ENCODE assay signal across 8 cellular contexts in the genomic region with DNA sequence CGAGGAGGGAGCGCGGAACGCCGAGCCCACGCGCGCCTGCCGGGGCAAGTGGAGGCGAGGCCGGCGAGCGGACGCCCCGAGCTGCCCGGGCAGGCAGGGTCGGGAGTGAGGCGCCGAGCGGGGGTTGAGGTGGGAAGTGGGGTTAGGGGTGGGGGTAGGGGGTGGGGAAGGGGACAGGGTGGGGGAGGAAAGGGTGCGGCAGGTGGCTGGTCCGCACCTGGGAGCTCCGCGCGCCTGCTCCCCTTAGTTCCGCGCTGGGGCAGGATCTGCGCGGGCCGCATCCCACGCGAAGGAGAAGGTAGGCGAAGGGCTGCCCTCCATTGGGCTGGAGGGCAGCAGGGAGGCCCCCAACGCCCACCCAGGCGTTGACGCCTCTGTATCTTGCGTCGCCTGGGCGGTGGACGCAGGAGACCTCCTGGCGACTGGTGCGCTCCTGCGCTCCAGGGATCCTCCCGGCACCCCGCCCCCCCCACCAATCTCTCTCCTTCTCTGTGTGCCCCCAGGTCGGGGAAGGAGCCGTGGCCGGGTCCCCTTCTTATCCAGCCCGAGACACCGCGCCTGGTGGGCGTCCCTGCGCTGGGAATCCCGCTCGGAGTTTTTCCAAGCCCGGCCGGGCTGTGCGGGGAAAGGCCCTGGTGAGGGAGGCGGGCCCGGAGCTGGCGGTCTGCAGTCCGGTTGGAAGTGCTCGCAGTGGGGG. TPM values are rescaled to one million over a fixed set of nuclear protein-coding genes. Genes with fewer than 3 reads are reported as not detected.
DNase-seq lines count a peak whose midpoint lies in the region; ATAC-seq and TF ChIP-seq lines count a peak whose summit lies in the region.

No MANE protein-coding gene starts in this region.

- no peak for ATAC-seq in effector memory CD8-positive, alpha-beta T cell (replicated peaks)
- ATAC-seq in body of pancreas (no peak), left colon (no peak), GM21717 (IDR thresholded peaks at IDR 0.05; ENCODE audit: unreplicated experiment) (no peak)

- no peak overlapping the region for H3K4ac ChIP-seq in neuronal stem cell (ENCODE audit: low read length)

- no peak overlapping the region for H3K27ac Mint-ChIP-seq in Caco-2 (ENCODE audit: unreplicated experiment)
- peak overlapping the region; percentile 83 to 90 for H3K27ac Mint-ChIP-seq in effector memory CD8-positive, alpha-beta T cell

- peaks cover 33% of the 10 kb centered on the region for H3K4me1 ChIP-seq in Caco-2
- H3K4me1 ChIP-seq in OCI-LY1 (ENCODE audit: insufficient read depth, low read length, severe bottlenecking): peaks cover 65% of the 10 kb centered on the region
- peaks cover 10 to 13% of the 10 kb centered on the region in 2 donors for H3K4me1 ChIP-seq in neuronal stem cell (ENCODE audit: control insufficient read depth in 2 of 2, insufficient read depth in 1 of 2, low read depth in 1 of 2, low read length in 2 of 2)
- peaks cover 54% of the 10 kb centered on the region for H3K4me1 ChIP-seq in body of pancreas

- H3K4me3 Mint-ChIP-seq in Caco-2 (ENCODE audit: unreplicated experiment): peak overlapping the region; percentile 63
- peak overlapping the region; percentile 90 for H3K4me3 Mint-ChIP-seq in effector memory CD8-positive, alpha-beta T cell

- H3K79me1 ChIP-seq in neuronal stem cell (ENCODE audit: low read depth, low read length): no peaks in the 10 kb centered on the region

- H3K36me3 Mint-ChIP-seq in Caco-2 (ENCODE audit: insufficient read depth, unreplicated experiment): no peaks in the 10 kb centered on the region
- H3K36me3 Mint-ChIP-seq in effector memory CD8-positive, alpha-beta T cell (ENCODE audit: insufficient read depth): peaks cover 34% of the 10 kb centered on the region

- H3K4me2 ChIP-seq in OCI-LY1 (ENCODE audit: low read length) (peak overlapping the region; percentile 37; the same call in 1 of the 2 replicates), neuronal stem cell (ENCODE audit: insufficient read depth, low read length, poor library complexity, severe bottlenecking) (peak overlapping the region; percentile 57)

- no CpG with 5 or more reads among the region's 63 CpGs for WGBS in neuronal stem cell (ENCODE audit: extremely low coverage in 2 of 2, insufficient read length in 2 of 2, insufficient replicate concordance in 1 of 2), 2 donors
- 0% methylated on average over 7 to 53 of the region's 63 CpGs for WGBS in body of pancreas, 2 donors

- intact Hi-C loops in Caco-2 (cut with micrococcal nuclease; ENCODE audit: unreplicated experiment) (no loop called here), body of pancreas (cut with DNase I) (no loop called here), left colon (cut with DNase I, micrococcal nuclease) (no loop called here)

- no peaks in the 10 kb centered on the region for H3K9me3 Mint-ChIP-seq in Caco-2 (ENCODE audit: unreplicated experiment)
- H3K9me3 Mint-ChIP-seq in effector memory CD8-positive, alpha-beta T cell: no peaks in the 10 kb centered on the region

- peak overlapping the region; percentile 89 for H3K23ac ChIP-seq in neuronal stem cell (ENCODE audit: low read depth, low read length, poor library complexity)

- peaks cover 27% of the 10 kb centered on the region for H3K27me3 Mint-ChIP-seq in Caco-2 (ENCODE audit: insufficient read depth, unreplicated experiment)
- no peaks in the 10 kb centered on the region for H3K27me3 Mint-ChIP-seq in effector memory CD8-positive, alpha-beta T cell

- H2BK12ac ChIP-seq in neuronal stem cell (ENCODE audit: low read length): no peak overlapping the region

- no peak overlapping the region for H4K8ac ChIP-seq in neuronal stem cell (ENCODE audit: low read depth, low read length)

- TF ChIP-seq CTCF in Caco-2 (IDR thresholded peaks at IDR 0.05; ENCODE audit: insufficient read depth in 1 of 2, low read depth in 1 of 2, low read length in 1 of 2, severe bottlenecking in 1 of 2, unreplicated experiment in 1 of 2) (no peak), OCI-LY1 (IDR thresholded peaks at IDR 0.05; ENCODE audit: low read length) (no peak), body of pancreas (IDR thresholded peaks at IDR 0.05) (no peak)

- H3K9me3 ChIP-seq in Caco-2 (0 out of 2 replicates have a peak, but pooled peaks cover 3% of the 10 kb centered on the region), OCI-LY1 (ENCODE audit: low read length) (no peaks in the 10 kb centered on the region), neuronal stem cell (replicated peaks in 1 of 2; ENCODE audit: control insufficient read depth in 2 of 2, insufficient read depth in 1 of 2, low read depth in 1 of 2, low read length in 2 of 2) (no peaks in the 10 kb centered on the region), body of pancreas (no peaks in the 10 kb centered on the region)

- no peak overlapping the region for H2AK5ac ChIP-seq in neuronal stem cell (ENCODE audit: low read depth, low read length)

- no peak overlapping the region for H2BK120ac ChIP-seq in neuronal stem cell (ENCODE audit: low read depth, low read length)

- H2BK5ac ChIP-seq in neuronal stem cell (ENCODE audit: low read length): no peak overlapping the region

- H2BK15ac ChIP-seq in neuronal stem cell (ENCODE audit: low read length): no peak overlapping the region

- peaks cover 9% of the 10 kb centered on the region for H3K4me1 Mint-ChIP-seq in Caco-2 (ENCODE audit: low read depth, unreplicated experiment)
- H3K4me1 Mint-ChIP-seq in effector memory CD8-positive, alpha-beta T cell (ENCODE audit: low read depth in 2 of 2): peaks cover 27 to 34% of the 10 kb centered on the region in 2 donors

- H4K20me1 ChIP-seq in OCI-LY1 (ENCODE audit: insufficient read depth, low read length): no peaks in the 10 kb centered on the region

- peak overlapping the region; percentile 48 for H3K18ac ChIP-seq in neuronal stem cell (ENCODE audit: low read length)

- H3K4me3 ChIP-seq in Caco-2 (ENCODE audit: low read depth, low read length) (peak overlapping the region; percentile 30), OCI-LY1 (ENCODE audit: low read depth, low read length, poor library complexity, severe bottlenecking) (peak overlapping the region; percentile 22), neuronal stem cell (ENCODE audit: low read length in 2 of 2) (no peak overlapping the region), body of pancreas (no peak overlapping the region)

- TF ChIP-seq POLR2A in body of pancreas (IDR thresholded peaks at IDR 0.05): no peak

- no peaks in the 10 kb centered on the region for H3K36me3 ChIP-seq in Caco-2 (ENCODE audit: control insufficient read depth, insufficient read depth, low read length)
- peaks cover 50% of the 10 kb centered on the region for H3K36me3 ChIP-seq in OCI-LY1 (ENCODE audit: insufficient read depth, low read length)
- H3K36me3 ChIP-seq in neuronal stem cell (replicated peaks in 1 of 2; ENCODE audit: control insufficient read depth in 2 of 2, insufficient read depth in 2 of 2, low read length in 2 of 2): no peaks in the 10 kb centered on the region
- no peaks in the 10 kb centered on the region for H3K36me3 ChIP-seq in body of pancreas (replicated peaks in 1 of 2; ENCODE audit: insufficient read depth in 1 of 2, low read depth in 2 of 2)

- H2AFZ ChIP-seq in OCI-LY1 (ENCODE audit: low read length) (no peak overlapping the region), neuronal stem cell (ENCODE audit: low read length) (peak overlapping the region; percentile 76)

- DNase-seq in Caco-2: no peak
- no peak for DNase-seq in effector memory CD8-positive, alpha-beta T cell
- no peak for DNase-seq in neuronal stem cell (ENCODE audit: low spot score)
- DNase-seq in body of pancreas: no peak
- DNase-seq in left colon: no peak
- no peak for DNase-seq in stimulated activated CD4-positive, alpha-beta T cell treated with anti-CD3 and anti-CD28 coated beads, Interleukin-2, amount 100 ng/mL, for 48 hours

- H3K79me2 ChIP-seq in OCI-LY1 (ENCODE audit: insufficient read depth, low read length): no peaks in the 10 kb centered on the region

- H3K9me2 ChIP-seq in OCI-LY1 (ENCODE audit: low read depth, low read length): no peaks in the 10 kb centered on the region

- CTCF ChIA-PET in Caco-2 (lab: Charles Lee): interaction anchor here (1.1 kb wide), 1 partner anchor 24 kb away, joined by 4 read pairs; no protein-coding TSS in a partner anchor

- H3K9ac ChIP-seq in OCI-LY1 (ENCODE audit: low read length): no peak overlapping the region; the same call in 1 of the 2 replicates
- peak overlapping the region; percentile 60 for H3K9ac ChIP-seq in neuronal stem cell (ENCODE audit: low read depth, low read length, poor library complexity)

- H3F3A ChIP-seq in OCI-LY1 (ENCODE audit: insufficient read depth, low read length): peaks cover 6% of the 10 kb centered on the region; the same call in 1 of the 2 replicates

- POLR2A ChIA-PET in Caco-2 (lab: Charles Lee): no interaction called here

- no peak overlapping the region for H3K27ac ChIP-seq in OCI-LY1 (ENCODE audit: low read depth, low read length, poor library complexity, severe bottlenecking)
- H3K27ac ChIP-seq in neuronal stem cell (replicated peaks; ENCODE audit: low read length): no peak overlapping the region
- H3K27ac ChIP-seq in body of pancreas: no peak overlapping the region

- no peak overlapping the region for H4K91ac ChIP-seq in neuronal stem cell (ENCODE audit: low read depth, low read length, poor library complexity)

- H3K14ac ChIP-seq in neuronal stem cell (ENCODE audit: low read length): peak overlapping the region; percentile 56

- H3K27me3 ChIP-seq in Caco-2 (replicated peaks; ENCODE audit: control insufficient read depth, insufficient read depth, low read length) (peaks cover 23% of the 10 kb centered on the region), OCI-LY1 (ENCODE audit: insufficient read depth, low read length) (no peaks in the 10 kb centered on the region; the same call in 1 of the 2 replicates), neuronal stem cell (ENCODE audit: control insufficient read depth in 3 of 3, insufficient read depth in 3 of 3, low read depth in 1 of 3, low read length in 3 of 3) (peaks cover 43 to 98% (median 66%) of the 10 kb centered on the region in 3 experiments), body of pancreas (peaks cover 0 to 36% of the 10 kb centered on the region in 2 donors)

- no TSS peak for BruUV-seq in Caco-2 (replicated peaks; lab: Mats Ljungman, UMichigan)

RNA-seq across cellular contexts. Expression of a gene that starts 51.3 kb away (rescaled TPM):
- total RNA-seq in Caco-2 (2022) (52.2 and 60.2 TPM in 2 replicates), body of pancreas (10 to 100 TPM; 23.3 to 28.3 TPM), left colon (10 to 100 TPM; 24.2 to 38.3 TPM)
- polyA plus RNA-seq in neuronal stem cell (2013, experiment 1 of 2): 166 TPM
- polyA plus RNA-seq in neuronal stem cell (2013, experiment 2 of 2): 168 TPM

Comparison
In these comparisons a context has a peak if more than half of its experiments do, and no peak if none do; other contexts are left out.
1. H3K4me3 ChIP-seq: peak in Caco-2 (single experiment) and OCI-LY1 (single experiment); none in neuronal stem cell (0 of 2) and body of pancreas (0 of 2).